ENCODE assay signal across 37 cellular contexts in the genomic region with DNA sequence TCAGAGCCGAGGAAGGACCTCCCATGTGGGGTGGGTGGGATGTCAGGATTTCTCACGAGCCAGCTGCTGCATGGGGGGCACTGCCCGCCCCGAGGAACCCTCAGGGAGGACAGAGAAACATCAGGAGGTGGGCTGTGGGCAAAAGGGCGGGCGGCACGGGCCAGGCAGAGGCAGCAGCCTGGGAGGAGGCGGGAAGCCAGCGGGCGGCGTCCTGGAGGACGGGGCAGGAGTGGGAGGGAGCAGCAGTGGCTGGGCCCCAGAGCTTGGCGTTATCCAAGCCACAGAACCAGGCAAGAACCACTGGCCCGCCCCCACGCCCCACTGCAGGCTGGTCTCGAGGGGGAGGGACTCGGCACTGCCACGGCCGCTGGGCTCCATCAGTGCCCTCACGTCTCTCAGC. TPM values are rescaled to one million over a fixed set of nuclear protein-coding genes. Genes with fewer than 3 reads are reported as not detected.
DNase-seq lines count a peak whose midpoint lies in the region; ATAC-seq and TF ChIP-seq lines count a peak whose summit lies in the region.
"Had no signal": no experiment of that assay in that cellular context is flagged by ENCODE, and none has a peak within 500 bp of the region (broad histone marks: within the 10 kb centered on the region; RNA-seq: fewer than 3 reads in every experiment).

No MANE protein-coding gene starts in this region.

- no peaks in the 10 kb centered on the region for H3K9me2 ChIP-seq in hepatocyte (replicated peaks; ENCODE audit: insufficient read depth)

- peaks cover 59% of the 10 kb centered on the region for H3K4me1 ChIP-seq in hepatocyte (ENCODE audit: insufficient read depth)
- peaks cover 11 to 100% (median 98%) of the 10 kb centered on the region in 5 donors for H3K4me1 ChIP-seq in subcutaneous abdominal adipose tissue (ENCODE audit: control insufficient read depth in 5 of 5, insufficient read depth in 5 of 5, low read length in 5 of 5)
- H3K4me1 ChIP-seq in SJCRH30, result no peaks in the 10 kb centered on the region
- peaks cover 0 to 10% (median 0%) of the 10 kb centered on the region in 3 donors for H3K4me1 ChIP-seq in esophagus squamous epithelium
- H3K4me1 ChIP-seq in mesenchymal stem cell (ENCODE audit: control insufficient read depth, insufficient read depth, low read depth, low read length), result no peaks in the 10 kb centered on the region
- H3K4me1 ChIP-seq: lower lobe of right lung had no signal

- no peaks in the 10 kb centered on the region for H3K79me1 ChIP-seq in mesenchymal stem cell (replicated peaks; ENCODE audit: low read length, poor library complexity, severe bottlenecking)

- no peak overlapping the region for H3K18ac ChIP-seq in mesenchymal stem cell (ENCODE audit: low read depth in 1 of 2, low read length in 2 of 2)

- no peak overlapping the region for H3K4ac ChIP-seq in mesenchymal stem cell (ENCODE audit: low read depth in 1 of 2, low read length in 2 of 2)

- H2AFZ ChIP-seq in hepatocyte, result no peak overlapping the region
- no peak overlapping the region for H2AFZ ChIP-seq in mesenchymal stem cell (ENCODE audit: low read depth, low read length)

- H3K36me3 ChIP-seq in hepatocyte (replicated peaks; ENCODE audit: insufficient read depth, low read depth), result no peaks in the 10 kb centered on the region
- peaks cover 0 to 5% (median 0%) of the 10 kb centered on the region in 5 donors for H3K36me3 ChIP-seq in subcutaneous abdominal adipose tissue (ENCODE audit: control insufficient read depth in 5 of 5, insufficient read depth in 5 of 5, low read length in 5 of 5)
- H3K36me3 ChIP-seq in SJCRH30, result no peaks in the 10 kb centered on the region
- no peaks in the 10 kb centered on the region for H3K36me3 ChIP-seq in esophagus squamous epithelium
- H3K36me3 ChIP-seq in mesenchymal stem cell (ENCODE audit: control insufficient read depth in 1 of 2, insufficient read depth in 2 of 2, low read depth in 1 of 2, low read length in 2 of 2), result no peaks in the 10 kb centered on the region
- H3K36me3 ChIP-seq: colonic mucosa, lower lobe of right lung had no signal

- peak; percentile 71 for DNase-seq in DMS 273 (lab: John Stamatoyannopoulos, UW; ENCODE audit: unreplicated experiment)
- peak; percentile 91 for DNase-seq in Right ventricle myocardium inferior (ENCODE audit: missing footprints)
- DNase-seq in hepatocyte (ENCODE audit: low spot score), result no peak
- DNase-seq in SJCRH30, result no peak
- no peak for DNase-seq in esophagus squamous epithelium (lab: John Stamatoyannopoulos, UW)
- DNase-seq in mesenchymal stem cell, result no peak
- no peak for DNase-seq in SKM-1 (lab: John Stamatoyannopoulos, UW; ENCODE audit: unreplicated experiment)
- DNase-seq: activated CD4-positive, alpha-beta T cell treated with anti-CD3 and anti-CD28 coated beads, Interleukin-2, amount 50 U/mL, for 1 hour; activated CD4-positive, CD25-positive, alpha-beta regulatory T cell; activated effector memory CD4-positive, alpha-beta T cell treated with Interleukin-2 at 50 U/mL for 16 hours; activated T-cell treated with anti-CD3 and anti-CD28 coated beads, Interleukin-2, amount 50 U/mL, for 1 hour; AML-193; anterior cingulate cortex; CD8-positive, alpha-beta T cell; colonic mucosa; effector memory CD4-positive, alpha-beta T cell; EL; H9; Karpas-422; lower lobe of right lung; naive thymus-derived CD8-positive, alpha-beta T cell; NCI-H1417 treated with DMSO at 0.1 percent for 48 hours; NCI-H2081; NCI-H345; NCI-H774; nucleus accumbens; stimulated activated naive CD4-positive, alpha-beta T cell treated with Interleukin-2 at 50 U/mL for 16 hours had no signal

- H3K27me3 ChIP-seq in hepatocyte (no peaks in the 10 kb centered on the region), subcutaneous abdominal adipose tissue (ENCODE audit: control insufficient read depth in 5 of 5, insufficient read depth in 4 of 5, low read length in 5 of 5) (peaks cover 0 to 3% (median 0%) of the 10 kb centered on the region in 5 donors), SJCRH30 (peaks cover 68% of the 10 kb centered on the region), esophagus squamous epithelium (peaks cover 0 to 98% (median 0%) of the 10 kb centered on the region in 4 donors), mesenchymal stem cell (ENCODE audit: control insufficient read depth in 1 of 2, insufficient read depth in 1 of 2, low read length in 2 of 2) (peaks cover 11 to 84% of the 10 kb centered on the region in 2 experiments)
- H3K27me3 ChIP-seq: colonic mucosa had no signal

- TF ChIP-seq POLR2A in esophagus squamous epithelium (IDR thresholded peaks at IDR 0.05), result no peak

- H3K4me2 ChIP-seq in hepatocyte (peak overlapping the region; percentile 63), mesenchymal stem cell (ENCODE audit: low read length, poor library complexity, severe bottlenecking) (no peak overlapping the region)

- H4K8ac ChIP-seq in mesenchymal stem cell (ENCODE audit: low read length), result no peak overlapping the region

- H2AK5ac ChIP-seq in mesenchymal stem cell (ENCODE audit: low read length, severe bottlenecking), result no peak overlapping the region

- peak overlapping the region; percentile 56 for H3K27ac ChIP-seq in hepatocyte
- peak overlapping the region; percentile 79 for H3K27ac ChIP-seq in subcutaneous abdominal adipose tissue (ENCODE audit: low read depth, low read length)
- no peak overlapping the region for H3K27ac ChIP-seq in SJCRH30
- no peak overlapping the region for H3K27ac ChIP-seq in esophagus squamous epithelium
- H3K27ac ChIP-seq in mesenchymal stem cell (ENCODE audit: low read length, poor library complexity, severe bottlenecking), result no peak overlapping the region
- H3K27ac ChIP-seq: colonic mucosa, epithelial cell of prostate, HL-60, lower lobe of right lung had no signal

- no peak overlapping the region for H3K14ac ChIP-seq in mesenchymal stem cell (ENCODE audit: low read length in 2 of 2)

- intact Hi-C loops in Right ventricle myocardium inferior (cut with DNase I) (loop anchor here (1.0 kb wide), 1 partner anchor 142 kb away; the partner anchor contains the start of gene ADSS1), esophagus squamous epithelium (cut with DNase I) (no loop called here)

- no peak overlapping the region for H3K4me3 ChIP-seq in hepatocyte
- peak overlapping the region in 4 of 5 donors; percentile 43 to 75 (median 62) for H3K4me3 ChIP-seq in subcutaneous abdominal adipose tissue (ENCODE audit: low read depth in 1 of 5, low read length in 5 of 5)
- no peak overlapping the region for H3K4me3 ChIP-seq in SJCRH30
- H3K4me3 ChIP-seq in esophagus squamous epithelium, result no peak overlapping the region
- no peak overlapping the region for H3K4me3 ChIP-seq in mesenchymal stem cell (ENCODE audit: insufficient read depth in 1 of 2, low read depth in 1 of 2, low read length in 2 of 2)
- H3K4me3 ChIP-seq: colonic mucosa, lower lobe of right lung, skin epidermis had no signal

- H4K91ac ChIP-seq in mesenchymal stem cell (ENCODE audit: low read length), result no peak overlapping the region

- no peak overlapping the region for H2BK15ac ChIP-seq in mesenchymal stem cell (ENCODE audit: low read depth, poor library complexity, severe bottlenecking)

- H3K23ac ChIP-seq in mesenchymal stem cell (ENCODE audit: low read length in 2 of 2), result no peak overlapping the region

- H3K79me2 ChIP-seq in hepatocyte, result no peaks in the 10 kb centered on the region

- no peak overlapping the region for H2BK120ac ChIP-seq in mesenchymal stem cell (ENCODE audit: low read depth, low read length)

- H3K9me3 ChIP-seq in hepatocyte (ENCODE audit: low read depth) (no peaks in the 10 kb centered on the region), subcutaneous abdominal adipose tissue (ENCODE audit: control insufficient read depth in 5 of 5, low read length in 5 of 5) (no peaks in the 10 kb centered on the region), SJCRH30 (replicated peaks) (no peaks in the 10 kb centered on the region), esophagus squamous epithelium (no peaks in the 10 kb centered on the region), mesenchymal stem cell (ENCODE audit: control insufficient read depth, low read length) (no peaks in the 10 kb centered on the region)
- H3K9me3 ChIP-seq: colonic mucosa, lower lobe of right lung had no signal

- H2BK5ac ChIP-seq in mesenchymal stem cell (ENCODE audit: low read depth, low read length, poor library complexity, severe bottlenecking), result no peak overlapping the region

- ATAC-seq in Right ventricle myocardium inferior, result peak; percentile 68
- ATAC-seq: activated naive CD4-positive, alpha-beta T cell treated with anti-CD3 and anti-CD28 coated beads, Interleukin-2, amount 50 U/mL, for 72 hours; CD8-positive, alpha-beta T cell; lower lobe of right lung; naive thymus-derived CD8-positive, alpha-beta T cell had no signal

- H3K9ac ChIP-seq in subcutaneous abdominal adipose tissue (ENCODE audit: low read length in 5 of 5) (peak overlapping the region in 2 of 5 donors; percentile 68 to 84), mesenchymal stem cell (ENCODE audit: low read length) (no peak overlapping the region)

- 90% methylated on average over 19 of the region's 20 CpGs for WGBS in hepatocyte (ENCODE audit: low lambda C conversion rate, missing lambda C conversion rate)
- WGBS in esophagus squamous epithelium, 2 donors, result 59 to 63% methylated on average over 5 to 10 of the region's 20 CpGs
- WGBS in mesenchymal stem cell, result 88% methylated on average over 20 of the region's 20 CpGs

- no peak overlapping the region for H2BK12ac ChIP-seq in mesenchymal stem cell (ENCODE audit: low read length in 2 of 2)

- no peaks in the 10 kb centered on the region for H4K20me1 ChIP-seq in hepatocyte (ENCODE audit: insufficient read depth, poor library complexity, severe bottlenecking)

- TF ChIP-seq CTCF in hepatocyte (IDR thresholded peaks at IDR 0.05; ENCODE audit: poor library complexity), result no peak
- TF ChIP-seq CTCF in esophagus squamous epithelium (IDR thresholded peaks at IDR 0.05), result no peak

RNA-seq across cellular contexts. Expression of gene C14orf180, which starts 2.4 kb away (rescaled TPM):
- 40.0 TPM for total RNA-seq in Right ventricle myocardium inferior
- 1.2 and 2.4 TPM in 2 replicates for total RNA-seq in hepatocyte
- 1.1 and 4.5 TPM in 2 replicates for polyA plus RNA-seq in hepatocyte
- not detected in 2 replicates for total RNA-seq in SJCRH30 (2014; rRNA removed; shearing (Covaris generic))
- total RNA-seq in esophagus squamous epithelium, result not detected
- polyA plus RNA-seq in mesenchymal stem cell (2013, experiment 1 of 2), result not detected
- not detected for polyA plus RNA-seq in mesenchymal stem cell (2013, experiment 2 of 2)
- total RNA-seq: A673; activated naive CD4-positive, alpha-beta T cell treated with anti-CD3 and anti-CD28 coated beads, Interleukin-2, amount 50 U/mL, for 72 hours; CD8-positive, alpha-beta T cell; glomerular endothelial cell; H9; naive thymus-derived CD8-positive, alpha-beta T cell; SK-MEL-5; T-helper 1 cell treated with Interleukin-12 subunit alpha and Interleukin-12 subunit beta and Interleukin-4 antibody, amounts not matched to agents 30 ng/mL and 1 ng/mL, for 36 hours had no signal
- polyA plus RNA-seq: keratinocyte; naive thymus-derived CD8-positive, alpha-beta T cell had no signal

RNA-seq across cellular contexts. Expression of gene TMEM179, which starts 22.6 kb away (rescaled TPM):
- total RNA-seq in Right ventricle myocardium inferior (not detected), hepatocyte (1.8 and 4.3 TPM in 2 replicates), esophagus squamous epithelium (not detected)
- 2.1 and 2.2 TPM in 2 replicates for polyA plus RNA-seq in hepatocyte
- total RNA-seq in SJCRH30 (2014; rRNA removed; shearing (Covaris generic)), result not detected in 2 replicates
- polyA plus RNA-seq in mesenchymal stem cell (2013, experiment 1 of 2), result not detected
- not detected for polyA plus RNA-seq in mesenchymal stem cell (2013, experiment 2 of 2)
- total RNA-seq: CD8-positive, alpha-beta T cell; lower lobe of right lung; naive thymus-derived CD8-positive, alpha-beta T cell had no signal
- polyA plus RNA-seq: keratinocyte; naive thymus-derived CD8-positive, alpha-beta T cell had no signal

Comparison
In these comparisons a context has a peak if more than half of its experiments do, and no peak if none do; other contexts are left out.
1. DNase-seq: peak in DMS 273 (single experiment) and Right ventricle myocardium inferior (single experiment); none in hepatocyte (single experiment), SJCRH30 (0 of 2), esophagus squamous epithelium (single experiment), mesenchymal stem cell (single experiment) and SKM-1 (single experiment).
2. H3K27ac ChIP-seq: peak in hepatocyte (single experiment) and subcutaneous abdominal adipose tissue (single experiment); none in SJCRH30 (single experiment), esophagus squamous epithelium (0 of 4) and mesenchymal stem cell (single experiment).
3. H3K4me3 ChIP-seq: peak in subcutaneous abdominal adipose tissue (4 of 5); none in hepatocyte (single experiment), SJCRH30 (single experiment), esophagus squamous epithelium (0 of 4) and mesenchymal stem cell (0 of 2).
4. RNA of gene C14orf180, which starts 2.4 kb away (total RNA-seq): 40.0 TPM in Right ventricle myocardium inferior (single experiment); 1.2 to 2.4 TPM in hepatocyte, not detected in SJCRH30 and not detected in esophagus squamous epithelium; every median in the first group is over 10 times any median in the second.